9 cellular contexts compared by ENCODE assay signal in genomic region chr15:43204016-43204901, GRCh38. TPM values are rescaled to one million over a fixed set of nuclear protein-coding genes. Genes with fewer than 3 reads are reported as not detected.
DNase-seq lines count a peak whose midpoint lies in the region; ATAC-seq and TF ChIP-seq lines count a peak whose summit lies in the region.
"Had no signal": no experiment of that assay in that cellular context is flagged by ENCODE, and none has a peak within 500 bp of the region (broad histone marks: within the 10 kb centered on the region; RNA-seq: fewer than 3 reads in every experiment).

No MANE protein-coding gene starts in this region.

- DNase-seq in DMS114 treated with DMSO at 0.1 percent for 48 hours (lab: John Stamatoyannopoulos, UW; ENCODE audit: unreplicated experiment) (peak; percentile 40), T-helper 9 cell (peak; percentile 25), breast epithelium (ENCODE audit: low spot score in 2 of 2) (no peak), left lung (no peak), cerebellar cortex (ENCODE audit: low spot score) (no peak)
- DNase-seq in stimulated activated CD8-positive, alpha-beta memory T cell treated with anti-CD3 and anti-CD28 coated beads, Interleukin-2, amount 100 ng/mL, for 48 hours (ENCODE audit: low read depth in 2 of 2): peak; percentile 10 to 44
- DNase-seq in effector memory CD4-positive, alpha-beta T cell: no peak

- no peak overlapping the region for H3K27ac ChIP-seq in breast epithelium
- no peak overlapping the region for H3K27ac ChIP-seq in left lung
- H3K27ac ChIP-seq in effector memory CD4-positive, alpha-beta T cell (ENCODE audit: insufficient read depth, low read length, poor library complexity, severe bottlenecking): no peak overlapping the region
- H3K27ac ChIP-seq: ovary had no signal

- H3K4me1 ChIP-seq in breast epithelium (no peaks in the 10 kb centered on the region), left lung (no peaks in the 10 kb centered on the region)
- no peaks in the 10 kb centered on the region for H3K4me1 ChIP-seq in effector memory CD4-positive, alpha-beta T cell (ENCODE audit: control insufficient read depth, insufficient read depth, low read length, poor library complexity, severe bottlenecking)

- TF ChIP-seq POLR2A in breast epithelium (IDR thresholded peaks at IDR 0.05): no peak

- intact Hi-C loops in breast epithelium (cut with DNase I; ENCODE audit: low total_unique reads): no loop called here
- intact Hi-C loops in left lung (cut with DNase I): no loop called here

- H3K9me3 ChIP-seq in breast epithelium: no peaks in the 10 kb centered on the region
- no peaks in the 10 kb centered on the region for H3K9me3 ChIP-seq in left lung
- H3K9me3 ChIP-seq in effector memory CD4-positive, alpha-beta T cell (ENCODE audit: control insufficient read depth, low read length): no peaks in the 10 kb centered on the region
- H3K9me3 ChIP-seq: ovary had no signal

- H3K4me3 ChIP-seq in breast epithelium (no peak overlapping the region), left lung (no peak overlapping the region)
- no peak overlapping the region for H3K4me3 ChIP-seq in effector memory CD4-positive, alpha-beta T cell (ENCODE audit: insufficient read depth, low read depth, low read length, poor library complexity, severe bottlenecking)
- H3K4me3 ChIP-seq: ovary had no signal

- no peaks in the 10 kb centered on the region for H3K27me3 ChIP-seq in breast epithelium
- peaks cover 0 to 16% of the 10 kb centered on the region in 2 donors for H3K27me3 ChIP-seq in left lung
- no peaks in the 10 kb centered on the region for H3K27me3 ChIP-seq in effector memory CD4-positive, alpha-beta T cell (replicated peaks; ENCODE audit: control insufficient read depth, insufficient read depth, low read length, poor library complexity, severe bottlenecking)
- H3K27me3 ChIP-seq: ovary had no signal

- H3K36me3 ChIP-seq in breast epithelium (no peaks in the 10 kb centered on the region), left lung (no peaks in the 10 kb centered on the region)
- no peaks in the 10 kb centered on the region for H3K36me3 ChIP-seq in effector memory CD4-positive, alpha-beta T cell (ENCODE audit: control insufficient read depth, insufficient read depth, low read length)
- H3K36me3 ChIP-seq: ovary had no signal

- TF ChIP-seq CTCF in breast epithelium (IDR thresholded peaks at IDR 0.05): peak in 2 of 3 donors; percentile 46 to 68
- peak; percentile 36 to 38 for TF ChIP-seq CTCF in left lung (IDR thresholded peaks at IDR 0.05)

- no peak for TF ChIP-seq EP300 in Ishikawa (IDR thresholded peaks at IDR 0.05; ENCODE audit: borderline replicate concordance)

- TF ChIP-seq RAD21 in Ishikawa (IDR thresholded peaks at IDR 0.05; ENCODE audit: low read depth): peak; percentile 57

- peak; percentile 69 for ATAC-seq in left lung

TF ChIP-seq in Ishikawa, 13 proteins besides CTCF, POLR2A, EP300 and RAD21:
- TF ChIP-seq MAX (IDR thresholded peaks at IDR 0.05) (no peak), FOXM1 (IDR thresholded peaks at IDR 0.05; ENCODE audit: borderline replicate concordance, low read depth) (no peak), NFIC (IDR thresholded peaks at IDR 0.05) (no peak), CEBPB (IDR thresholded peaks at IDR 0.05) (no peak)

RNA-seq across cellular contexts. Expression of gene EPB42, which starts 16.6 kb away (rescaled TPM):
- total RNA-seq in breast epithelium (1 to 10 TPM in 1 of 3 donors, under 1 TPM in 1, not detected in 1; 0.29 to 1.9 TPM), left lung (not detected)

RNA-seq across cellular contexts. Expression of gene CCNDBP1, which starts 19.1 kb away (rescaled TPM):
- total RNA-seq in breast epithelium (100 to 1,000 TPM in 2 of 3 donors, 10 to 100 TPM in 1; 90.1 to 179 (median 106) TPM), left lung (10 to 100 TPM; 53.2 to 56.3 TPM)

Comparison
In these comparisons a context has a peak if more than half of its experiments do, and no peak if none do; other contexts are left out.
1. DNase-seq: peak in DMS114 treated with DMSO at 0.1 percent for 48 hours (single experiment), T-helper 9 cell (single experiment) and stimulated activated CD8-positive, alpha-beta memory T cell treated with anti-CD3 and anti-CD28 coated beads, Interleukin-2, amount 100 ng/mL, for 48 hours (2 of 2); none in breast epithelium (0 of 2), left lung (0 of 2), effector memory CD4-positive, alpha-beta T cell (0 of 3) and cerebellar cortex (single experiment).